In genomic region chr3:158801200-158801599, GRCh38 we compare ENCODE assay signal across 8 cellular contexts. TPM values are rescaled to one million over a fixed set of nuclear protein-coding genes. Genes with fewer than 3 reads are reported as not detected.
DNase-seq lines count a peak whose midpoint lies in the region; ATAC-seq, FAIRE-seq and TF ChIP-seq lines count a peak whose summit lies in the region.

No MANE protein-coding gene starts in this region.

- peak; percentile 51 for FAIRE-seq in GM12891 (lab: Jason Lieb, UNC)

- H3K4me1 ChIP-seq in SJCRH30 = no peaks in the 10 kb centered on the region

- no peaks in the 10 kb centered on the region for H3K9me3 Mint-ChIP-seq in nephron progenitor cell

- H3K9me3 ChIP-seq in SJCRH30 (replicated peaks) = no peaks in the 10 kb centered on the region

- peaks cover 42% of the 10 kb centered on the region for H3K27me3 Mint-ChIP-seq in nephron progenitor cell (ENCODE audit: low read depth, poor library complexity)

- ATAC-seq in esophagus mucosa = peak; percentile 90
- ATAC-seq in HG02884 (IDR thresholded peaks at IDR 0.05; ENCODE audit: unreplicated experiment) = no peak

- H3K27ac Mint-ChIP-seq in nephron progenitor cell = no peak overlapping the region

- DNase-seq in GM12891 (ENCODE audit: insufficient read length, low spot score) (no peak), SJCRH30 (no peak), nephron progenitor cell (peak; percentile 15), D341Med (ENCODE audit: low spot score) (no peak), COLO829 (ENCODE audit: low spot score) (no peak)
- no peak for DNase-seq in effector CD4-positive, alpha-beta T cell

- H3K4me1 Mint-ChIP-seq in nephron progenitor cell = peaks cover 28% of the 10 kb centered on the region

- H3K27ac ChIP-seq in SJCRH30 = no peak overlapping the region

- H3K27me3 ChIP-seq in SJCRH30 = no peaks in the 10 kb centered on the region

- H3K4me3 ChIP-seq in SJCRH30 = peak overlapping the region; percentile 89

- no peaks in the 10 kb centered on the region for H3K36me3 ChIP-seq in SJCRH30

- TF ChIP-seq POLR2A in GM12891 (IDR thresholded peaks at IDR 0.05; ENCODE audit: low read depth, low read length) = no peak

- no peaks in the 10 kb centered on the region for H3K36me3 Mint-ChIP-seq in nephron progenitor cell (ENCODE audit: low read depth)

- TF ChIP-seq CTCF in nephron progenitor cell (IDR thresholded peaks at IDR 0.05) = no peak

- peak overlapping the region; percentile 89 for H3K4me3 Mint-ChIP-seq in nephron progenitor cell

TF ChIP-seq in GM12891, 5 proteins besides CTCF, POLR2A, EP300 and RAD21:
- TF ChIP-seq SPI1 (IDR thresholded peaks at IDR 0.05; ENCODE audit: low read depth, low read length) = no peak
- TF ChIP-seq POU2F2 (IDR thresholded peaks at IDR 0.05; ENCODE audit: low read depth, low read length) = no peak
- no peak for TF ChIP-seq POLR2AphosphoS5 (IDR thresholded peaks at IDR 0.05; ENCODE audit: low read depth, low read length)
- no peak for TF ChIP-seq PAX5 (IDR thresholded peaks at IDR 0.05; ENCODE audit: insufficient read depth, low read length, severe bottlenecking)
- TF ChIP-seq TAF1 (IDR thresholded peaks at IDR 0.05; ENCODE audit: low read depth, low read length) = no peak
TF ChIP-seq in GM12891: peak in this region for 0.

RNA-seq across cellular contexts. Expression of gene MFSD1, which starts 0.7 kb away (rescaled TPM):
- polyA plus RNA-seq in GM12891 (2012; ENCODE audit: low read depth, missing spikeins) = 15.5 TPM
- 18.0 and 23.9 TPM in 2 replicates for total RNA-seq in SJCRH30 (2014; rRNA removed; shearing (Covaris generic))
- total RNA-seq in esophagus mucosa = 40.1 TPM
